17 cellular contexts compared by ENCODE assay signal in the genomic region with DNA sequence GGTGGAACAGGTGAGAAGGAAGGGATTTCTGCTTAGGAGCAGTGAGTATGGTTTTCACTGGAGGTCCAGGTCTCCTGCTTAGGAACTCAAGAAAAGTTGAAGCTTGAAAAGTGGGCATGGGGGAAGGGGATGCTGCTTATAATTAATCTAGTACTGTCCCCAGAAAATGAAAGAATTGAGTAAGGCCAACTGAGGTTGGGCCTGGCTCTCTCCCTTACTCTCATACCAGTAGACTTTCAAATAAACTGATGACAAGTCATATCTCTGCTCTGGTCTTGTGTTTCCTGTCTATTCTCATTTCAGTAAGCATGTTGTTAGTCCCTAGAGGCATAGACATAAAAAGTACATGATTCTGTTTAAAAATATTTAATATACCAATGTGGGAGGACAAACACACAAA. TPM values are rescaled to one million over a fixed set of nuclear protein-coding genes. Genes with fewer than 3 reads are reported as not detected.
DNase-seq lines count a peak whose midpoint lies in the region; ATAC-seq and TF ChIP-seq lines count a peak whose summit lies in the region.
"Had no signal": no experiment of that assay in that cellular context is flagged by ENCODE, and none has a peak within 500 bp of the region (broad histone marks: within the 10 kb centered on the region; RNA-seq: fewer than 3 reads in every experiment).

No MANE protein-coding gene starts in this region.

- peaks cover 74 to 96% of the 10 kb centered on the region in 2 donors for H3K4me1 Mint-ChIP-seq in effector memory CD8-positive, alpha-beta T cell (ENCODE audit: low read depth in 2 of 2)

- H3K4me3 ChIP-seq in BLaER1 (no peak overlapping the region), SU-DHL-6 (ENCODE audit: insufficient read depth, low read length, poor library complexity, severe bottlenecking) (no peak overlapping the region), vagina (no peak overlapping the region)
- H3K4me3 ChIP-seq: cardiac muscle cell, skin epidermis had no signal

- H3K9ac ChIP-seq in BLaER1 (peak overlapping the region; percentile 44; the same call in 1 of the 2 replicates), SU-DHL-6 (ENCODE audit: low read length) (no peak overlapping the region)

- H3K4me2 ChIP-seq in BLaER1 (peak overlapping the region; percentile 69), SU-DHL-6 (ENCODE audit: low read depth, low read length, poor library complexity, severe bottlenecking) (no peak overlapping the region)

- DNase-seq in effector memory CD8-positive, alpha-beta T cell: no peak
- DNase-seq in vagina (ENCODE audit: extremely low spot score in 2 of 2): no peak
- DNase-seq in cardiac septum (ENCODE audit: low spot score): no peak
- DNase-seq in anterior cingulate cortex (lab: John Stamatoyannopoulos, UW): no peak
- DNase-seq in NCI-H748 treated with DMSO at 0.1 percent for 48 hours (lab: John Stamatoyannopoulos, UW): no peak
- DNase-seq: activated CD4-positive, alpha-beta T cell treated with anti-CD3 and anti-CD28 coated beads for 1 hour; activated gamma-delta T cell treated with Interleukin-2 at 50 U/mL for 16 hours; H7; NCI-H2029; NCI-H524 had no signal

- H3F3A ChIP-seq in SU-DHL-6 (ENCODE audit: insufficient read depth): peaks cover 29% of the 10 kb centered on the region

- intact Hi-C loops in vagina (cut with DNase I): no loop called here
- intact Hi-C loops in cardiac septum (cut with DNase I): no loop called here

- no peaks in the 10 kb centered on the region for H3K27me3 Mint-ChIP-seq in effector memory CD8-positive, alpha-beta T cell

- H3K36me3 ChIP-seq in BLaER1 (peaks cover 86% of the 10 kb centered on the region), SU-DHL-6 (ENCODE audit: low read length) (peaks cover 38% of the 10 kb centered on the region), vagina (no peaks in the 10 kb centered on the region)
- H3K36me3 ChIP-seq: cardiac muscle cell had no signal

- TF ChIP-seq CTCF in SU-DHL-6 (IDR thresholded peaks at IDR 0.05; ENCODE audit: insufficient read depth, low read length, poor library complexity, severe bottlenecking) (no peak), vagina (IDR thresholded peaks at IDR 0.05) (no peak)

- no peak overlapping the region for H2AFZ ChIP-seq in SU-DHL-6 (ENCODE audit: low read depth, low read length, severe bottlenecking)

- H3K27me3 ChIP-seq in BLaER1: no peaks in the 10 kb centered on the region
- H3K27me3 ChIP-seq in SU-DHL-6 (ENCODE audit: low read length): no peaks in the 10 kb centered on the region
- H3K27me3 ChIP-seq in vagina: no peaks in the 10 kb centered on the region
- H3K27me3 ChIP-seq: cardiac muscle cell had no signal

- peaks cover 30% of the 10 kb centered on the region for H3K9me3 ChIP-seq in BLaER1
- H3K9me3 ChIP-seq in SU-DHL-6 (ENCODE audit: insufficient read depth, low read length): no peaks in the 10 kb centered on the region
- no peaks in the 10 kb centered on the region for H3K9me3 ChIP-seq in vagina

- no peak for TF ChIP-seq POLR2A in vagina (IDR thresholded peaks at IDR 0.05)

- peak overlapping the region; percentile 82 for H3K4me3 Mint-ChIP-seq in effector memory CD8-positive, alpha-beta T cell
- H3K4me3 Mint-ChIP-seq: mesothelial cell of epicardium had no signal

- peaks cover 83% of the 10 kb centered on the region for H3K79me2 ChIP-seq in SU-DHL-6 (ENCODE audit: insufficient read depth, low read length)

- H3K9me2 ChIP-seq in SU-DHL-6 (replicated peaks; ENCODE audit: insufficient read depth, low read length): no peaks in the 10 kb centered on the region

- H3K4me1 ChIP-seq in BLaER1: peaks cover 25% of the 10 kb centered on the region
- no peaks in the 10 kb centered on the region for H3K4me1 ChIP-seq in vagina

- H3K27ac ChIP-seq in BLaER1 (peak overlapping the region; percentile 67), SU-DHL-6 (ENCODE audit: low read depth, low read length) (peak overlapping the region; percentile 40; the same call in 1 of the 2 replicates), vagina (no peak overlapping the region)
- H3K27ac ChIP-seq: cardiac muscle cell had no signal

- no peaks in the 10 kb centered on the region for H3K9me3 Mint-ChIP-seq in effector memory CD8-positive, alpha-beta T cell

- H3K27ac Mint-ChIP-seq in effector memory CD8-positive, alpha-beta T cell: peak overlapping the region; percentile 94 to 98
- H3K27ac Mint-ChIP-seq: mesothelial cell of epicardium had no signal

- H4K20me1 ChIP-seq in BLaER1: no peaks in the 10 kb centered on the region
- peaks cover 14% of the 10 kb centered on the region; the same call in 1 of the 2 replicates for H4K20me1 ChIP-seq in SU-DHL-6 (ENCODE audit: low read depth, low read length)

- H3K36me3 Mint-ChIP-seq in effector memory CD8-positive, alpha-beta T cell (ENCODE audit: insufficient read depth): peaks cover 69% of the 10 kb centered on the region
- H3K36me3 Mint-ChIP-seq: mesothelial cell of epicardium had no signal

- peak; percentile 40 for ATAC-seq in GM18868 (IDR thresholded peaks at IDR 0.05; ENCODE audit: unreplicated experiment)
- no peak for ATAC-seq in effector memory CD8-positive, alpha-beta T cell (replicated peaks)

RNA-seq across cellular contexts. Expression of a gene that starts 26.4 kb away (rescaled TPM):
- total RNA-seq in vagina (4.7 TPM), cardiac septum (1.00 TPM)
- total RNA-seq: cardiac muscle cell, osteocyte had no signal

RNA-seq across cellular contexts. Expression of a gene that starts 38.4 kb away (rescaled TPM):
- total RNA-seq in vagina: 6.9 TPM
- 1.0 TPM for total RNA-seq in cardiac septum
- total RNA-seq: cardiac muscle cell, H7, mesothelial cell of epicardium, osteocyte had no signal

RNA-seq across cellular contexts. Expression of a gene that starts 53.8 kb away (rescaled TPM):
- 2.2 TPM for total RNA-seq in vagina
- total RNA-seq in cardiac septum: 1.2 TPM
- total RNA-seq: cardiac muscle cell, mesothelial cell of epicardium, osteocyte had no signal
